2 cellular contexts compared by ENCODE assay signal in the genomic region with DNA sequence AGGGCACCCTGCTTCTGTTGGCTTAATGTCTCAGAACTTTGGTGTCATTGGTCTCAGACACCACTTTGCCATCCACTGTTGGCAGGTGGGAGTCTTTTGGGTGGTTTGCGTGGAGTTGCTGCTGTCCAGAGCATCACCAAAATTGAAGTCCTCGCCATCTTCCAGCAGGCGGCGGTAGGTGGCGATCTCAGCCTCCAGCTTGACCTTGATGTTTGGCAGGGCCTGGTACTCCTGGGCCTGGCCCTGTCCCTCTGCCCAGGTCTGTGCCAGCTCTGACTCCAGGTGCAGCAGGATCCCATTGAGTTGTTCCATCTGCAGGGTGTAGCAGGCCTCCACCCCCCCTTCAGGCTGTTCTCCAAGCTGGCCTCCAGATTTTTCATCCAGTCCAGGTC. TPM values are rescaled to one million over a fixed set of nuclear protein-coding genes. Genes with fewer than 3 reads are reported as not detected.
"Had no signal": no experiment of that assay in that cellular context is flagged by ENCODE, and none has a peak within 500 bp of the region (broad histone marks: within the 10 kb centered on the region; RNA-seq: fewer than 3 reads in every experiment).

No MANE protein-coding gene starts in this region.

RNA-seq across cellular contexts. Expression of gene CD28, which starts 57.8 kb away (rescaled TPM):
- total RNA-seq: foreskin keratinocyte, mammary epithelial cell had no signal
- polyA plus RNA-seq: foreskin keratinocyte, mammary epithelial cell had no signal
